In genomic region chr16:26959416-26960009, GRCh38 we compare ENCODE assay signal across 11 cellular contexts.
"Had no signal": no experiment of that assay in that cellular context is flagged by ENCODE, and none has a peak within 500 bp of the region (broad histone marks: within the 10 kb centered on the region; RNA-seq: fewer than 3 reads in every experiment).

No MANE protein-coding gene starts in this region.

- ATAC-seq: GM23338 had no signal

- H2AFZ ChIP-seq: GM23338 had no signal

- DNase-seq: H9, HCEC 1CT, HFFc6, IMR-90, Karpas-422, KBM-7 had no signal

- H3K4me3 ChIP-seq: GM23338 had no signal

- H3K27ac ChIP-seq: HL-60, KMS-11 had no signal

- FAIRE-seq: H1, H54 had no signal

- H3K4me2 ChIP-seq: GM23338, KMS-11 had no signal

- H3K9ac ChIP-seq: KMS-11 had no signal
